ENCODE assay signal across 27 cellular contexts in the genomic region with DNA sequence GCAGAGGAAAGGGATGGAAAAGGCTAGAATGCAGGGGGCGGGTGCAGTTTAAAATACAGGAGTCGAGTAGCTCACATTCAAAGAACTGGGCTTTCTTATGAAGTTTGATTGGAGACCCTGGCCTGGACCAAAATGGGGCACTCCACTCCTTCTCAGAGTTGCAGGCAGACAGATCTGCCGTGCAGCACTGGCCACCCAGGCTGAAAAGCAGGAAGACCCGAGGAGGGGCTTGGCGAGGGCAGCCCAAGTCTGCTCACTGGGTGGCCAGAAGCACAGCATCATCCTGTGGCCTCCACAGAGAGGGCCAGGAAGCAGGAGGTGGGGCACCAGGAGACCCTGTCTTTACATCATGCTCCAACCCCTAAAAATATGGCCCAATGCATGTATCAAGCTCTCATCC.
"Had no signal": no experiment of that assay in that cellular context is flagged by ENCODE, and none has a peak within 500 bp of the region (broad histone marks: within the 10 kb centered on the region; RNA-seq: fewer than 3 reads in every experiment).

No MANE protein-coding gene starts in this region.

- H3K27me3 ChIP-seq: colonic mucosa, esophagus muscularis mucosa, foreskin keratinocyte, left lung, neutrophil, tibial nerve, upper lobe of right lung, vagina had no signal

- H3K4me1 ChIP-seq: colonic mucosa, esophagus muscularis mucosa, parathyroid adenoma, right lobe of liver, upper lobe of right lung had no signal

- H3K27me3 Mint-ChIP-seq: dendritic cell treated with granulocyte-macrophage colony-stimulating factor and Interleukin-4, amounts not matched to agents 40 ng/mL and 50 ng/mL, for 4 days had no signal

- H3K36me3 ChIP-seq: colonic mucosa, esophagus muscularis mucosa, heart right ventricle, left lung, neutrophil, right lobe of liver, thoracic aorta, tibial nerve, upper lobe of right lung, vagina had no signal

- ATAC-seq: foreskin keratinocyte; heart right ventricle; left cardiac atrium; left lung; naive thymus-derived CD8-positive, alpha-beta T cell; right lobe of liver; stimulated activated naive B cell treated with anti-CD40 and anti-IgM and Interleukin-4, amounts not matched to agents 10 μg/mL and 1 μg/mL and 100 μg/mL, for 72 hours; upper lobe of right lung had no signal

- H3K9me3 ChIP-seq: colonic mucosa, esophagus muscularis mucosa, left lung, neutrophil, right lobe of liver, thoracic aorta, upper lobe of right lung, vagina had no signal

- H3K4me3 Mint-ChIP-seq: dendritic cell treated with granulocyte-macrophage colony-stimulating factor and Interleukin-4, amounts not matched to agents 40 ng/mL and 50 ng/mL, for 4 days; naive thymus-derived CD8-positive, alpha-beta T cell; nephron progenitor cell; stimulated activated naive B cell treated with anti-CD40 and anti-IgM and Interleukin-4, amounts not matched to agents 10 μg/mL and 1 μg/mL and 100 μg/mL, for 72 hours; stimulated activated naive CD8-positive, alpha-beta T cell treated with anti-CD3 and anti-CD28 coated beads, Interleukin-15, Interleukin-2, amounts not matched to agents 100 ng/mL and 50 ng/mL, for 24 hours had no signal

- H3K27ac Mint-ChIP-seq: dendritic cell treated with granulocyte-macrophage colony-stimulating factor and Interleukin-4, amounts not matched to agents 40 ng/mL and 50 ng/mL, for 4 days; naive thymus-derived CD8-positive, alpha-beta T cell; progenitor cell of endocrine pancreas; stimulated activated naive B cell treated with anti-CD40 and anti-IgM and Interleukin-4, amounts not matched to agents 10 μg/mL and 1 μg/mL and 100 μg/mL, for 72 hours; stimulated activated naive CD8-positive, alpha-beta T cell treated with anti-CD3 and anti-CD28 coated beads, Interleukin-15, Interleukin-2, amounts not matched to agents 100 ng/mL and 50 ng/mL, for 24 hours had no signal

- H3K4me3 ChIP-seq: colonic mucosa, esophagus muscularis mucosa, heart right ventricle, left lung, right lobe of liver, thoracic aorta, tibial nerve, upper lobe of right lung, vagina had no signal

- H3K9ac ChIP-seq: parathyroid adenoma had no signal

- FAIRE-seq: endothelial cell of umbilical vein, islet of Langerhans, small intestine had no signal

- H3K79me2 ChIP-seq: parathyroid adenoma had no signal

- H3K36me3 Mint-ChIP-seq: naive thymus-derived CD8-positive, alpha-beta T cell had no signal

- H2AFZ ChIP-seq: parathyroid adenoma had no signal

- H3K9me3 Mint-ChIP-seq: dendritic cell treated with granulocyte-macrophage colony-stimulating factor and Interleukin-4, amounts not matched to agents 40 ng/mL and 50 ng/mL, for 4 days; naive thymus-derived CD8-positive, alpha-beta T cell; stimulated activated naive B cell treated with anti-CD40 and anti-IgM and Interleukin-4, amounts not matched to agents 10 μg/mL and 1 μg/mL and 100 μg/mL, for 72 hours; stimulated activated naive CD8-positive, alpha-beta T cell treated with anti-CD3 and anti-CD28 coated beads, Interleukin-15, Interleukin-2, amounts not matched to agents 100 ng/mL and 50 ng/mL, for 24 hours had no signal

- DNase-seq: colonic mucosa; effector CD8-positive, alpha-beta T cell; foreskin keratinocyte; glutamatergic neuron; heart right ventricle; hippocampal formation; left cardiac atrium; left lung; naive thymus-derived CD8-positive, alpha-beta T cell; nephron progenitor cell; right lobe of liver; small intestine; stimulated activated CD4-positive, alpha-beta T cell treated with anti-CD3 and anti-CD28 coated beads, Interleukin-15, amount 100 ng/mL, for 24 hours; stimulated activated CD4-positive, alpha-beta T cell treated with anti-CD3 and anti-CD28 coated beads, Interleukin-2, amount 100 ng/mL, for 48 hours; stimulated activated naive B cell treated with anti-CD40 and anti-IgM and Interleukin-4, amounts not matched to agents 10 μg/mL and 1 μg/mL and 100 μg/mL, for 72 hours; upper lobe of right lung had no signal

- H3K27ac ChIP-seq: colonic mucosa, esophagus muscularis mucosa, foreskin keratinocyte, heart right ventricle, left lung, neutrophil, parathyroid adenoma, right lobe of liver, thoracic aorta, tibial nerve, upper lobe of right lung, vagina had no signal
